ENCODE assay signal across 16 cellular contexts in genomic region chr20:41572010-41572572, GRCh38. TPM values are rescaled to one million over a fixed set of nuclear protein-coding genes. Genes with fewer than 3 reads are reported as not detected.
A peak's percentile ranks its signal among the peaks of the same experiment; 100 is the strongest.
DNase-seq lines count a peak whose midpoint lies in the region; ATAC-seq and TF ChIP-seq lines count a peak whose summit lies in the region.
"Had no signal": no experiment of that assay in that cellular context is flagged by ENCODE, and none has a peak within 500 bp of the region (broad histone marks: within the 10 kb centered on the region; RNA-seq: fewer than 3 reads in every experiment).

No MANE protein-coding gene starts in this region.

- POLR2A ChIA-PET in CD8-positive, alpha-beta T cell (lab: Charles Lee), result no interaction called here

- H3K9me3 ChIP-seq in cardiac muscle cell (ENCODE audit: low read depth) (no peaks in the 10 kb centered on the region), left ventricle myocardium inferior (replicated peaks) (peaks cover 7% of the 10 kb centered on the region), parathyroid adenoma (ENCODE audit: control insufficient read depth, low read length) (no peaks in the 10 kb centered on the region)
- no peaks in the 10 kb centered on the region for H3K9me3 ChIP-seq in CD8-positive, alpha-beta T cell (ENCODE audit: low read length)
- H3K9me3 ChIP-seq: thyroid gland had no signal

- H3K9ac ChIP-seq in parathyroid adenoma, result no peak overlapping the region

- no peak overlapping the region for H2AFZ ChIP-seq in parathyroid adenoma

- TF ChIP-seq CTCF in cardiac muscle cell (IDR thresholded peaks at IDR 0.05; ENCODE audit: low read depth, low read length) (peak; percentile 36), left ventricle myocardium inferior (IDR thresholded peaks at IDR 0.05; ENCODE audit: borderline replicate concordance) (no peak), choroid plexus epithelial cell (conservative IDR thresholded peaks at IDR 0.05; ENCODE audit: low read depth, low read length) (peak; percentile 53), parathyroid adenoma (IDR thresholded peaks at IDR 0.05) (peak; percentile 40)
- no peak for TF ChIP-seq CTCF in CD8-positive, alpha-beta T cell (IDR thresholded peaks at IDR 0.05)

- H3K9me3 Mint-ChIP-seq in CD8-positive, alpha-beta T cell, result peaks cover 3% of the 10 kb centered on the region

- peaks cover 6% of the 10 kb centered on the region for H3K36me3 Mint-ChIP-seq in CD8-positive, alpha-beta T cell

- H3K4me1 ChIP-seq in cardiac muscle cell (ENCODE audit: low read depth) (peaks cover 30% of the 10 kb centered on the region), left ventricle myocardium inferior (peaks cover 98% of the 10 kb centered on the region), parathyroid adenoma (peaks cover 29% of the 10 kb centered on the region)
- H3K4me1 ChIP-seq in CD8-positive, alpha-beta T cell (ENCODE audit: insufficient read depth, low read length), result peaks cover 42% of the 10 kb centered on the region

- H3K79me2 ChIP-seq in parathyroid adenoma, result peaks cover 69% of the 10 kb centered on the region

- DNase-seq in cardiac muscle cell (ENCODE audit: low read depth in 1 of 2, low spot score in 1 of 2) (peak in 1 of 2 donors; percentile 24), left ventricle myocardium inferior (no peak), NCI-H2029 (lab: John Stamatoyannopoulos, UW) (peak; percentile 45), choroid plexus epithelial cell (ENCODE audit: low read depth) (peak; percentile 17), NCI-H526 treated with DMSO at 0.1 percent for 48 hours (lab: John Stamatoyannopoulos, UW) (no peak)
- no peak for DNase-seq in CD8-positive, alpha-beta T cell
- DNase-seq: dorsolateral prefrontal cortex, foreskin fibroblast, IMR-90, NCI-H1105 treated with DMSO at 0.1 percent for 48 hours, NCI-H82, T1000 had no signal

- no peak for ATAC-seq in CD8-positive, alpha-beta T cell
- no peak for ATAC-seq in GM18520 (IDR thresholded peaks at IDR 0.05; ENCODE audit: unreplicated experiment)
- ATAC-seq: Right ventricle myocardium inferior had no signal

- H3K27ac ChIP-seq in cardiac muscle cell (peak overlapping the region; percentile 23), left ventricle myocardium inferior (replicated peaks) (no peak overlapping the region), parathyroid adenoma (no peak overlapping the region)
- H3K27ac ChIP-seq in CD8-positive, alpha-beta T cell (ENCODE audit: low read depth, low read length), result no peak overlapping the region
- H3K27ac ChIP-seq: dorsolateral prefrontal cortex, thyroid gland had no signal

- H3K27me3 Mint-ChIP-seq in CD8-positive, alpha-beta T cell (ENCODE audit: low read depth), result no peaks in the 10 kb centered on the region

- intact Hi-C loops in left ventricle myocardium inferior (cut with micrococcal nuclease), result no loop called here
- intact Hi-C loops in CD8-positive, alpha-beta T cell (cut with DNase I, micrococcal nuclease), result no loop called here

- no peak overlapping the region for H3K4me2 ChIP-seq in parathyroid adenoma (ENCODE audit: low read length)

- H3K36me3 ChIP-seq in cardiac muscle cell (no peaks in the 10 kb centered on the region), left ventricle myocardium inferior (no peaks in the 10 kb centered on the region), parathyroid adenoma (ENCODE audit: control insufficient read depth, insufficient read depth, low read length) (no peaks in the 10 kb centered on the region)
- no peaks in the 10 kb centered on the region for H3K36me3 ChIP-seq in CD8-positive, alpha-beta T cell (ENCODE audit: insufficient read depth, low read length)
- H3K36me3 ChIP-seq: thyroid gland had no signal

- no peak overlapping the region for H3K27ac Mint-ChIP-seq in CD8-positive, alpha-beta T cell

- H3K4me3 ChIP-seq in cardiac muscle cell (no peak overlapping the region), left ventricle myocardium inferior (no peak overlapping the region), choroid plexus epithelial cell (ENCODE audit: low read depth, low read length) (no peak overlapping the region), parathyroid adenoma (ENCODE audit: low read depth, low read length) (no peak overlapping the region)
- H3K4me3 ChIP-seq in CD8-positive, alpha-beta T cell (ENCODE audit: low read depth, low read length), result no peak overlapping the region
- H3K4me3 ChIP-seq: dorsolateral prefrontal cortex, thyroid gland had no signal

- H3K4me1 Mint-ChIP-seq in CD8-positive, alpha-beta T cell (ENCODE audit: low read depth), result peaks cover 85% of the 10 kb centered on the region

- CTCF ChIA-PET in CD8-positive, alpha-beta T cell (lab: Charles Lee), result no interaction called here

- H3K27me3 ChIP-seq in cardiac muscle cell, result no peaks in the 10 kb centered on the region
- no peaks in the 10 kb centered on the region for H3K27me3 ChIP-seq in left ventricle myocardium inferior (ENCODE audit: low read depth)
- H3K27me3 ChIP-seq in parathyroid adenoma (ENCODE audit: control insufficient read depth, insufficient read depth, low read length), result no peaks in the 10 kb centered on the region
- H3K27me3 ChIP-seq in CD8-positive, alpha-beta T cell (ENCODE audit: insufficient read depth, low read length), result no peaks in the 10 kb centered on the region
- H3K27me3 ChIP-seq: dorsolateral prefrontal cortex, thyroid gland had no signal

- no peak overlapping the region for H3K4me3 Mint-ChIP-seq in CD8-positive, alpha-beta T cell

RNA-seq across cellular contexts. Expression of gene CHD6, which starts 46.1 kb away (rescaled TPM):
- total RNA-seq in cardiac muscle cell (29.3 and 61.9 TPM in 2 replicates), left ventricle myocardium inferior (38.9 TPM)
- 56.3 and 75.5 TPM in 2 replicates for polyA plus RNA-seq in cardiac muscle cell
- total RNA-seq in CD8-positive, alpha-beta T cell, result 100 to 1,000 TPM; 113 to 122 TPM

Comparison
In these comparisons a context has a peak if more than half of its experiments do, and no peak if none do; other contexts are left out.
1. CTCF ChIP-seq: peak in cardiac muscle cell (single experiment), choroid plexus epithelial cell (single experiment) and parathyroid adenoma (single experiment); none in left ventricle myocardium inferior (single experiment) and CD8-positive, alpha-beta T cell (single experiment).
2. DNase-seq: peak in NCI-H2029 (single experiment) and choroid plexus epithelial cell (single experiment); none in left ventricle myocardium inferior (single experiment), CD8-positive, alpha-beta T cell (0 of 7) and NCI-H526 treated with DMSO at 0.1 percent for 48 hours (single experiment).